16 cellular contexts compared by ENCODE assay signal in the genomic region with DNA sequence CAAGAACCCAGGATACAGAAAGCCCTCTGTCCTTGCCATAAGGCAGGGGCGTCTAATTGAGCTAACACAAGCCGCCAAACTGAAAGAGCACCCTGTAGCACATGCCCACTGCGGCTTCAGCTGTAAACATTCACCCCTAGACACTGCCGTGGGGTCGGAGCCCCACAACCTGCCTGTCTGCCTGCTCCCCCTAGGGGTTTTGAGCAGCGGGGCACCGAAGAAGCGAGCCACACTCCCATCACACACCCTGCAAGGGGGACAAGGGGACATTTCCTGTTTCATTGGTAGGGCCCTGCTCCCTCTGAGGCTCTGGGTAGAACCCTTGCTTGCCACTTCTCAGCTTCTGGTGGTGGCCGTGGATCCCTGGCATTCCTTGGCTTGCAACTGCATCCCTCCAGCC. TPM values are rescaled to one million over a fixed set of nuclear protein-coding genes. Genes with fewer than 3 reads are reported as not detected.
A peak's percentile ranks its signal among the peaks of the same experiment; 100 is the strongest.
DNase-seq lines count a peak whose midpoint lies in the region; ATAC-seq and TF ChIP-seq lines count a peak whose summit lies in the region.
"Had no signal": no experiment of that assay in that cellular context is flagged by ENCODE, and none has a peak within 500 bp of the region (broad histone marks: within the 10 kb centered on the region; RNA-seq: fewer than 3 reads in every experiment).

No MANE protein-coding gene starts in this region.

- BruUV-seq in mammary epithelial cell (replicated peaks; lab: Mats Ljungman, UMichigan), result no TSS peak

- H3K4me3 ChIP-seq in Karpas-422 (ENCODE audit: low read length) (no peak overlapping the region), brain microvascular endothelial cell (ENCODE audit: low read depth, low read length) (no peak overlapping the region), mammary epithelial cell (replicated peaks in 1 of 3; ENCODE audit: insufficient read depth in 1 of 3, low read depth in 2 of 3, low read length in 3 of 3) (no peak overlapping the region)
- H3K4me3 ChIP-seq in naive thymus-derived CD4-positive, alpha-beta T cell (ENCODE audit: low read length), result no peak overlapping the region
- H3K4me3 ChIP-seq: esophagus squamous epithelium, MG63 had no signal

- POLR2A ChIA-PET in naive thymus-derived CD4-positive, alpha-beta T cell (lab: Charles Lee), result no interaction called here

- no peak overlapping the region for H3K4me3 Mint-ChIP-seq in neural crest cell
- no peak overlapping the region for H3K4me3 Mint-ChIP-seq in activated CD8-positive, alpha-beta memory T cell treated with anti-CD3 and anti-CD28 coated beads, Interleukin-2, amount 10 ng/mL, durations not matched to agents 7 days and 5 days
- no peak overlapping the region for H3K4me3 Mint-ChIP-seq in naive thymus-derived CD4-positive, alpha-beta T cell
- H3K4me3 Mint-ChIP-seq: central memory CD8-positive, alpha-beta T cell; T-helper 2 cell treated with Interferon-gamma antibody and Interleukin-4, amounts not matched to agents 5 μg/mL and 100 μg/mL, for 36 hours; type B pancreatic cell had no signal

- H3K27ac ChIP-seq in Karpas-422 (ENCODE audit: low read length) (no peak overlapping the region), brain microvascular endothelial cell (no peak overlapping the region), mammary epithelial cell (ENCODE audit: insufficient read depth, low read depth, low read length) (no peak overlapping the region)
- H3K27ac ChIP-seq in naive thymus-derived CD4-positive, alpha-beta T cell (ENCODE audit: low read depth, low read length), result no peak overlapping the region
- H3K27ac ChIP-seq: 22Rv1, esophagus squamous epithelium, parathyroid adenoma had no signal

- no peak overlapping the region for H3K27ac Mint-ChIP-seq in neural crest cell (ENCODE audit: unreplicated experiment)
- no peak overlapping the region for H3K27ac Mint-ChIP-seq in activated CD8-positive, alpha-beta memory T cell treated with anti-CD3 and anti-CD28 coated beads, Interleukin-2, amount 10 ng/mL, durations not matched to agents 7 days and 5 days
- no peak overlapping the region for H3K27ac Mint-ChIP-seq in naive thymus-derived CD4-positive, alpha-beta T cell
- H3K27ac Mint-ChIP-seq: T-helper 2 cell treated with Interferon-gamma antibody and Interleukin-4, amounts not matched to agents 5 μg/mL and 100 μg/mL, for 36 hours; type B pancreatic cell had no signal

- H3K79me2 ChIP-seq in Karpas-422 (ENCODE audit: low read length) (no peaks in the 10 kb centered on the region), mammary epithelial cell (ENCODE audit: insufficient read depth, low read length) (no peaks in the 10 kb centered on the region)
- H3K79me2 ChIP-seq: parathyroid adenoma had no signal

- 65% methylated on average over 7 of the region's 9 CpGs for WGBS in mammary epithelial cell (ENCODE audit: low coverage, missing lambda C conversion rate)

- intact Hi-C loops in naive thymus-derived CD4-positive, alpha-beta T cell (cut with micrococcal nuclease), result no loop called here
- intact Hi-C loops in mammary epithelial cell (cut with micrococcal nuclease), result no loop called here

- in situ Hi-C loops in brain microvascular endothelial cell (cut with HindIII; ENCODE audit: low pct_ligation_motif_present, low sequenced_read_pairs) (no loop called here), mammary epithelial cell (cut with MboI; ENCODE audit: low sequenced_read_pairs in 2 of 2) (no loop called here)

- TF ChIP-seq CTCF in brain microvascular endothelial cell (IDR thresholded peaks at IDR 0.05; ENCODE audit: low read depth, low read length, missing control alignments) (peak; percentile 45), neural crest cell (conservative IDR thresholded peaks at IDR 0.05) (peak; percentile 27), mammary epithelial cell (conservative IDR thresholded peaks at IDR 0.05 in 1 of 2, IDR thresholded peaks at IDR 0.05 in 1 of 2; ENCODE audit: extremely low read depth in 1 of 2, insufficient read depth in 1 of 2, low read depth in 1 of 2, low read length in 2 of 2) (no peak)

- H3K36me3 Mint-ChIP-seq in neural crest cell (ENCODE audit: low read depth), result no peaks in the 10 kb centered on the region
- H3K36me3 Mint-ChIP-seq in activated CD8-positive, alpha-beta memory T cell treated with anti-CD3 and anti-CD28 coated beads, Interleukin-2, amount 10 ng/mL, durations not matched to agents 7 days and 5 days, result no peaks in the 10 kb centered on the region
- H3K36me3 Mint-ChIP-seq in naive thymus-derived CD4-positive, alpha-beta T cell, result no peaks in the 10 kb centered on the region
- H3K36me3 Mint-ChIP-seq: type B pancreatic cell had no signal

- CTCF ChIA-PET in activated CD8-positive, alpha-beta memory T cell treated with anti-CD3 and anti-CD28 coated beads, Interleukin-2, amount 10 ng/mL, durations not matched to agents 7 days and 5 days (lab: Charles Lee), result no interaction called here
- CTCF ChIA-PET in naive thymus-derived CD4-positive, alpha-beta T cell (lab: Charles Lee), result interaction anchor here (0.6 kb wide), 1 partner anchor 9 kb away, joined by 5 read pairs; no protein-coding TSS in a partner anchor
- CTCF ChIA-PET in mammary epithelial cell (lab: Charles Lee; ENCODE audit: low non-redundant PET), result no interaction called here

- H4K20me1 ChIP-seq in Karpas-422 (ENCODE audit: insufficient read depth, low read depth, low read length) (no peaks in the 10 kb centered on the region), mammary epithelial cell (ENCODE audit: insufficient read depth, low read length) (no peaks in the 10 kb centered on the region)

- no peaks in the 10 kb centered on the region for H3K27me3 Mint-ChIP-seq in neural crest cell (ENCODE audit: low read depth)
- peaks cover 4% of the 10 kb centered on the region for H3K27me3 Mint-ChIP-seq in activated CD8-positive, alpha-beta memory T cell treated with anti-CD3 and anti-CD28 coated beads, Interleukin-2, amount 10 ng/mL, durations not matched to agents 7 days and 5 days
- H3K27me3 Mint-ChIP-seq in naive thymus-derived CD4-positive, alpha-beta T cell, result peaks cover 0 to 3% (median 0%) of the 10 kb centered on the region in 5 donors
- H3K27me3 Mint-ChIP-seq: central memory CD8-positive, alpha-beta T cell; type B pancreatic cell had no signal

- no peak for ATAC-seq in activated CD8-positive, alpha-beta memory T cell treated with anti-CD3 and anti-CD28 coated beads, Interleukin-2, amount 10 ng/mL, durations not matched to agents 7 days and 5 days
- no peak for ATAC-seq in naive thymus-derived CD4-positive, alpha-beta T cell

- no peak overlapping the region for H3K9ac ChIP-seq in Karpas-422 (ENCODE audit: low read length)
- no peak overlapping the region for H3K9ac ChIP-seq in mammary epithelial cell (ENCODE audit: insufficient read depth, low read length)
- H3K9ac ChIP-seq: parathyroid adenoma had no signal

- H3K4me2 ChIP-seq in Karpas-422 (ENCODE audit: low read depth, low read length, poor library complexity, severe bottlenecking) (no peak overlapping the region), mammary epithelial cell (ENCODE audit: insufficient read depth, low read depth, low read length) (no peak overlapping the region)

- H3K9me3 Mint-ChIP-seq in neural crest cell, result no peaks in the 10 kb centered on the region
- no peaks in the 10 kb centered on the region for H3K9me3 Mint-ChIP-seq in activated CD8-positive, alpha-beta memory T cell treated with anti-CD3 and anti-CD28 coated beads, Interleukin-2, amount 10 ng/mL, durations not matched to agents 7 days and 5 days (ENCODE audit: low read depth)
- no peaks in the 10 kb centered on the region for H3K9me3 Mint-ChIP-seq in naive thymus-derived CD4-positive, alpha-beta T cell
- H3K9me3 Mint-ChIP-seq: central memory CD8-positive, alpha-beta T cell; T-helper 2 cell treated with Interferon-gamma antibody and Interleukin-4, amounts not matched to agents 5 μg/mL and 100 μg/mL, for 36 hours; type B pancreatic cell had no signal

- H3K27me3 ChIP-seq in Karpas-422 (ENCODE audit: low read length), result no peaks in the 10 kb centered on the region
- H3K27me3 ChIP-seq in brain microvascular endothelial cell (replicated peaks), result no peaks in the 10 kb centered on the region
- H3K27me3 ChIP-seq in naive thymus-derived CD4-positive, alpha-beta T cell (ENCODE audit: control insufficient read depth in 2 of 2, insufficient read depth in 2 of 2, low read length in 2 of 2), result no peaks in the 10 kb centered on the region
- H3K27me3 ChIP-seq in mammary epithelial cell (ENCODE audit: insufficient read depth, low read length), result no peaks in the 10 kb centered on the region
- H3K27me3 ChIP-seq: MG63 had no signal

- H3K9me2 ChIP-seq in Karpas-422 (replicated peaks; ENCODE audit: insufficient read depth, low read length), result no peaks in the 10 kb centered on the region

- no peaks in the 10 kb centered on the region for H3K4me1 Mint-ChIP-seq in neural crest cell
- H3K4me1 Mint-ChIP-seq in activated CD8-positive, alpha-beta memory T cell treated with anti-CD3 and anti-CD28 coated beads, Interleukin-2, amount 10 ng/mL, durations not matched to agents 7 days and 5 days, result no peaks in the 10 kb centered on the region
- H3K4me1 Mint-ChIP-seq in naive thymus-derived CD4-positive, alpha-beta T cell, result no peaks in the 10 kb centered on the region
- H3K4me1 Mint-ChIP-seq: central memory CD8-positive, alpha-beta T cell had no signal

- H3K9me3 ChIP-seq in Karpas-422 (ENCODE audit: low read length), result no peaks in the 10 kb centered on the region
- no peaks in the 10 kb centered on the region for H3K9me3 ChIP-seq in naive thymus-derived CD4-positive, alpha-beta T cell (ENCODE audit: control insufficient read depth in 2 of 3, low read length in 3 of 3)
- H3K9me3 ChIP-seq in mammary epithelial cell (replicated peaks; ENCODE audit: insufficient read depth, low read length), result no peaks in the 10 kb centered on the region
- H3K9me3 ChIP-seq: esophagus squamous epithelium, MG63 had no signal

- H3K4me1 ChIP-seq in Karpas-422 (ENCODE audit: low read length) (no peaks in the 10 kb centered on the region), mammary epithelial cell (ENCODE audit: insufficient read depth, low read length) (no peaks in the 10 kb centered on the region)
- no peaks in the 10 kb centered on the region for H3K4me1 ChIP-seq in naive thymus-derived CD4-positive, alpha-beta T cell (ENCODE audit: control insufficient read depth in 2 of 2, insufficient read depth in 2 of 2, low read length in 2 of 2)
- H3K4me1 ChIP-seq: esophagus squamous epithelium, parathyroid adenoma had no signal

- dilution Hi-C loops in mammary epithelial cell (cut with HindIII; ENCODE audit: low sequenced_read_pairs), result loop anchor here (5.0 kb wide), 1 partner anchor 53 kb away; no protein-coding TSS in a partner anchor

- DNase-seq in DMS 273 (lab: John Stamatoyannopoulos, UW; ENCODE audit: unreplicated experiment) (peak; percentile 22), DMS 273 treated with DMSO at 0.1 percent for 48 hours (lab: John Stamatoyannopoulos, UW) (no peak), Karpas-422 (peak; percentile 46), brain microvascular endothelial cell (no peak), neural crest cell (ENCODE audit: low read depth, low spot score) (no peak), mammary epithelial cell (no peak)
- no peak for DNase-seq in activated CD8-positive, alpha-beta memory T cell treated with anti-CD3 and anti-CD28 coated beads, Interleukin-2, amount 10 ng/mL, durations not matched to agents 7 days and 5 days
- no peak for DNase-seq in naive thymus-derived CD4-positive, alpha-beta T cell
- DNase-seq: DMS79, esophagus squamous epithelium, MG63 had no signal

- no peaks in the 10 kb centered on the region for H3K36me3 ChIP-seq in Karpas-422 (ENCODE audit: insufficient read depth, low read length)
- no peaks in the 10 kb centered on the region for H3K36me3 ChIP-seq in brain microvascular endothelial cell (replicated peaks)
- H3K36me3 ChIP-seq in naive thymus-derived CD4-positive, alpha-beta T cell (ENCODE audit: control insufficient read depth in 2 of 3, insufficient read depth in 3 of 3, low read length in 3 of 3), result no peaks in the 10 kb centered on the region
- H3K36me3 ChIP-seq in mammary epithelial cell (ENCODE audit: insufficient read depth, low read length), result no peaks in the 10 kb centered on the region
- H3K36me3 ChIP-seq: esophagus squamous epithelium, MG63 had no signal

- H2AFZ ChIP-seq in Karpas-422 (ENCODE audit: low read length), result no peak overlapping the region
- H2AFZ ChIP-seq in mammary epithelial cell (ENCODE audit: low read depth, low read length), result no peak overlapping the region
- H2AFZ ChIP-seq: parathyroid adenoma had no signal

RNA-seq across cellular contexts. Expression of a gene that starts 45.2 kb away (rescaled TPM):
- 177 and 191 TPM in 2 replicates for total RNA-seq in Karpas-422 (2014; rRNA removed; shearing (Covaris generic); ENCODE audit: low replicate concordance)
- total RNA-seq in neural crest cell (253 and 266 TPM in 2 replicates), mammary epithelial cell (100 to 1,000 TPM; 104 to 143 TPM)
- 100 to 1,000 TPM; 127 to 179 TPM for total RNA-seq in activated CD8-positive, alpha-beta memory T cell treated with anti-CD3 and anti-CD28 coated beads, Interleukin-2, amount 10 ng/mL, durations not matched to agents 7 days and 5 days
- 100 to 1,000 TPM; 202 to 439 (median 262) TPM for total RNA-seq in naive thymus-derived CD4-positive, alpha-beta T cell
- polyA plus RNA-seq in naive thymus-derived CD4-positive, alpha-beta T cell, result 100 to 1,000 TPM; 127 to 153 TPM
- 38.0 TPM for polyA plus RNA-seq in mammary epithelial cell
- polyA minus RNA-seq in mammary epithelial cell, result 90.0 TPM

Comparison
In these comparisons a context has a peak if more than half of its experiments do, and no peak if none do; other contexts are left out.
1. DNase-seq: peak in DMS 273 (single experiment) and Karpas-422 (single experiment); none in DMS 273 treated with DMSO at 0.1 percent for 48 hours (single experiment), brain microvascular endothelial cell (single experiment), neural crest cell (single experiment), activated CD8-positive, alpha-beta memory T cell treated with anti-CD3 and anti-CD28 coated beads, Interleukin-2, amount 10 ng/mL, durations not matched to agents 7 days and 5 days (single experiment), naive thymus-derived CD4-positive, alpha-beta T cell (0 of 9) and mammary epithelial cell (single experiment).
2. CTCF ChIP-seq: peak in brain microvascular endothelial cell (single experiment) and neural crest cell (single experiment); none in mammary epithelial cell (0 of 2).